1 cellular context compared by ENCODE assay signal in genomic region chr2:68441179-68441993, GRCh38.
TF ChIP-seq lines count a peak whose summit lies in the region.

No MANE protein-coding gene starts in this region.

TF ChIP-seq in GM12878, 131 proteins besides CTCF, POLR2A, EP300 and RAD21 (continued from another document and continues in another):
- TF ChIP-seq CUX1 (IDR thresholded peaks at IDR 0.05; ENCODE audit: insufficient replicate concordance, low read depth, low read length) (peak; percentile 53), ZNF207 (IDR thresholded peaks at IDR 0.05; ENCODE audit: borderline replicate concordance) (peak; percentile 63; the same call in 1 of the 2 replicates), NKRF (conservative IDR thresholded peaks at IDR 0.05) (peak; percentile 45; the same call in 1 of the 2 replicates), RELB (IDR thresholded peaks at IDR 0.05; ENCODE audit: low read depth) (peak; percentile 91), BCL3 (IDR thresholded peaks at IDR 0.05; ENCODE audit: borderline replicate concordance, insufficient read depth, low read depth, low read length, poor library complexity, severe bottlenecking) (peak; percentile 86), CHD4 (IDR thresholded peaks at IDR 0.05) (no peak), MEF2A (IDR thresholded peaks at IDR 0.05; ENCODE audit: insufficient read depth, low read depth, low read length) (peak; percentile 95), BRCA1 (IDR thresholded peaks at IDR 0.05; ENCODE audit: low read depth, low read length) (no peak), NRF1 (conservative IDR thresholded peaks at IDR 0.05; ENCODE audit: low read depth, low read length) (no peak), ZZZ3 (IDR thresholded peaks at IDR 0.05; ENCODE audit: control insufficient read depth, insufficient read length, low read depth) (no peak), IKZF1 (conservative IDR thresholded peaks at IDR 0.05) (peak; percentile 86), NR2C2 (IDR thresholded peaks at IDR 0.05; ENCODE audit: borderline replicate concordance, control insufficient read depth, insufficient read length, low read depth) (no peak), JUNB (IDR thresholded peaks at IDR 0.05) (peak; percentile 56), WRNIP1 (IDR thresholded peaks at IDR 0.05; ENCODE audit: borderline replicate concordance, low read depth, low read length) (no peak), NR2F1 (conservative IDR thresholded peaks at IDR 0.05) (peak; percentile 70; the same call in 1 of the 2 replicates), SKIL (IDR thresholded peaks at IDR 0.05; ENCODE audit: low read depth, poor library complexity, severe bottlenecking) (peak; percentile 97), HSF1 (IDR thresholded peaks at IDR 0.05; ENCODE audit: low read depth, low read length) (0 out of 2 replicates have a peak, but pooled peaks have one; percentile 36), LARP7 (IDR thresholded peaks at IDR 0.05) (peak; percentile 22; the same call in 1 of the 2 replicates), RFX5 (IDR thresholded peaks at IDR 0.05; ENCODE audit: low read depth, low read length) (no peak), EGR1 (IDR thresholded peaks at IDR 0.05; ENCODE audit: borderline replicate concordance in 1 of 2, low read depth in 2 of 2, low read length in 2 of 2) (peak in 1 of 2 experiments; percentile 73; a peak in 1 of 3 replicates), IRF4 (IDR thresholded peaks at IDR 0.05; ENCODE audit: low read depth, low read length) (peak; percentile 96), RELA (IDR thresholded peaks at IDR 0.05; ENCODE audit: borderline replicate concordance, partially characterized antibody) (peak; percentile 89), SREBF2 (IDR thresholded peaks at IDR 0.05; ENCODE audit: low read length) (no peak), TARDBP (IDR thresholded peaks at IDR 0.05; ENCODE audit: borderline replicate concordance) (peak; percentile 39; the same call in 1 of the 2 replicates), MYC (IDR thresholded peaks at IDR 0.05; ENCODE audit: insufficient read depth, insufficient read length, insufficient replicate concordance, low read length, severe bottlenecking) (no peak), SMC3 (IDR thresholded peaks at IDR 0.05; ENCODE audit: borderline replicate concordance, low read length) (peak; percentile 99), POU2F2 (IDR thresholded peaks at IDR 0.05; ENCODE audit: borderline replicate concordance, low read depth, low read length) (peak; percentile 88; the same call in 2 of the 3 replicates)
- TF ChIP-seq, protein P1, sequence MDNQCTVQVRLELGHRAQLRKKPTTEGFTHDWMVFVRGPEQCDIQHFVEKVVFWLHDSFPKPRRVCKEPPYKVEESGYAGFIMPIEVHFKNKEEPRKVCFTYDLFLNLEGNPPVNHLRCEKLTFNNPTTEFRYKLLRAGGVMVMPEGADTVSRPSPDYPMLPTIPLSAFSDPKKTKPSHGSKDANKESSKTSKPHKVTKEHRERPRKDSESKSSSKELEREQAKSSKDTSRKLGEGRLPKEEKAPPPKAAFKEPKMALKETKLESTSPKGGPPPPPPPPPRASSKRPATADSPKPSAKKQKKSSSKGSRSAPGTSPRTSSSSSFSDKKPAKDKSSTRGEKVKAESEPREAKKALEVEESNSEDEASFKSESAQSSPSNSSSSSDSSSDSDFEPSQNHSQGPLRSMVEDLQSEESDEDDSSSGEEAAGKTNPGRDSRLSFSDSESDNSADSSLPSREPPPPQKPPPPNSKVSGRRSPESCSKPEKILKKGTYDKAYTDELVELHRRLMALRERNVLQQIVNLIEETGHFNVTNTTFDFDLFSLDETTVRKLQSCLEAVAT (IDR thresholded peaks at IDR 0.05), result peak; percentile 86
- TF ChIP-seq, protein P2, sequence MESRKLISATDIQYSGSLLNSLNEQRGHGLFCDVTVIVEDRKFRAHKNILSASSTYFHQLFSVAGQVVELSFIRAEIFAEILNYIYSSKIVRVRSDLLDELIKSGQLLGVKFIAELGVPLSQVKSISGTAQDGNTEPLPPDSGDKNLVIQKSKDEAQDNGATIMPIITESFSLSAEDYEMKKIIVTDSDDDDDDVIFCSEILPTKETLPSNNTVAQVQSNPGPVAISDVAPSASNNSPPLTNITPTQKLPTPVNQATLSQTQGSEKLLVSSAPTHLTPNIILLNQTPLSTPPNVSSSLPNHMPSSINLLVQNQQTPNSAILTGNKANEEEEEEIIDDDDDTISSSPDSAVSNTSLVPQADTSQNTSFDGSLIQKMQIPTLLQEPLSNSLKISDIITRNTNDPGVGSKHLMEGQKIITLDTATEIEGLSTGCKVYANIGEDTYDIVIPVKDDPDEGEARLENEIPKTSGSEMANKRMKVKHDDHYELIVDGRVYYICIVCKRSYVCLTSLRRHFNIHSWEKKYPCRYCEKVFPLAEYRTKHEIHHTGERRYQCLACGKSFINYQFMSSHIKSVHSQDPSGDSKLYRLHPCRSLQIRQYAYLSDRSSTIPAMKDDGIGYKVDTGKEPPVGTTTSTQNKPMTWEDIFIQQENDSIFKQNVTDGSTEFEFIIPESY (IDR thresholded peaks at IDR 0.05), result no peak
- TF ChIP-seq, protein P3, sequence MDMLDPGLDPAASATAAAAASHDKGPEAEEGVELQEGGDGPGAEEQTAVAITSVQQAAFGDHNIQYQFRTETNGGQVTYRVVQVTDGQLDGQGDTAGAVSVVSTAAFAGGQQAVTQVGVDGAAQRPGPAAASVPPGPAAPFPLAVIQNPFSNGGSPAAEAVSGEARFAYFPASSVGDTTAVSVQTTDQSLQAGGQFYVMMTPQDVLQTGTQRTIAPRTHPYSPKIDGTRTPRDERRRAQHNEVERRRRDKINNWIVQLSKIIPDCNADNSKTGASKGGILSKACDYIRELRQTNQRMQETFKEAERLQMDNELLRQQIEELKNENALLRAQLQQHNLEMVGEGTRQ (IDR thresholded peaks at IDR 0.05; ENCODE audit: borderline replicate concordance, low read depth, low read length), result no peak
- TF ChIP-seq, protein P4, sequence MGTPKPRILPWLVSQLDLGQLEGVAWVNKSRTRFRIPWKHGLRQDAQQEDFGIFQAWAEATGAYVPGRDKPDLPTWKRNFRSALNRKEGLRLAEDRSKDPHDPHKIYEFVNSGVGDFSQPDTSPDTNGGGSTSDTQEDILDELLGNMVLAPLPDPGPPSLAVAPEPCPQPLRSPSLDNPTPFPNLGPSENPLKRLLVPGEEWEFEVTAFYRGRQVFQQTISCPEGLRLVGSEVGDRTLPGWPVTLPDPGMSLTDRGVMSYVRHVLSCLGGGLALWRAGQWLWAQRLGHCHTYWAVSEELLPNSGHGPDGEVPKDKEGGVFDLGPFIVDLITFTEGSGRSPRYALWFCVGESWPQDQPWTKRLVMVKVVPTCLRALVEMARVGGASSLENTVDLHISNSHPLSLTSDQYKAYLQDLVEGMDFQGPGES (IDR thresholded peaks at IDR 0.05), result no peak
- TF ChIP-seq, protein P5, sequence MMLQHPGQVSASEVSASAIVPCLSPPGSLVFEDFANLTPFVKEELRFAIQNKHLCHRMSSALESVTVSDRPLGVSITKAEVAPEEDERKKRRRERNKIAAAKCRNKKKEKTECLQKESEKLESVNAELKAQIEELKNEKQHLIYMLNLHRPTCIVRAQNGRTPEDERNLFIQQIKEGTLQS (IDR thresholded peaks at IDR 0.05; ENCODE audit: borderline replicate concordance, extremely low read depth, low read depth, low read length), result no peak
- TF ChIP-seq, protein P6, sequence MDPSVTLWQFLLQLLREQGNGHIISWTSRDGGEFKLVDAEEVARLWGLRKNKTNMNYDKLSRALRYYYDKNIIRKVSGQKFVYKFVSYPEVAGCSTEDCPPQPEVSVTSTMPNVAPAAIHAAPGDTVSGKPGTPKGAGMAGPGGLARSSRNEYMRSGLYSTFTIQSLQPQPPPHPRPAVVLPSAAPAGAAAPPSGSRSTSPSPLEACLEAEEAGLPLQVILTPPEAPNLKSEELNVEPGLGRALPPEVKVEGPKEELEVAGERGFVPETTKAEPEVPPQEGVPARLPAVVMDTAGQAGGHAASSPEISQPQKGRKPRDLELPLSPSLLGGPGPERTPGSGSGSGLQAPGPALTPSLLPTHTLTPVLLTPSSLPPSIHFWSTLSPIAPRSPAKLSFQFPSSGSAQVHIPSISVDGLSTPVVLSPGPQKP (IDR thresholded peaks at IDR 0.05; ENCODE audit: low read depth, low read length), result 0 out of 2 replicates have a peak, but pooled peaks have one; percentile 22
